Comparison of ENCODE assay signal across 21 cellular contexts in genomic region chr5:31280210-31280609, GRCh38.
A peak's percentile ranks its signal among the peaks of the same experiment; 100 is the strongest.
DNase-seq lines count a peak whose midpoint lies in the region; ATAC-seq, FAIRE-seq and TF ChIP-seq lines count a peak whose summit lies in the region.
"Had no signal": no experiment of that assay in that cellular context is flagged by ENCODE, and none has a peak within 500 bp of the region (broad histone marks: within the 10 kb centered on the region; RNA-seq: fewer than 3 reads in every experiment).

No MANE protein-coding gene starts in this region.

- H3K4me3 Mint-ChIP-seq in GM23338 (no peak overlapping the region), astrocyte (ENCODE audit: unreplicated experiment) (no peak overlapping the region), progenitor cell of endocrine pancreas (ENCODE audit: low read depth) (no peak overlapping the region)
- H3K4me3 Mint-ChIP-seq: CD4-positive, CD25-positive, alpha-beta regulatory T cell; HFFc6 had no signal

- H4K20me1 ChIP-seq in GM23338 (replicated peaks; ENCODE audit: insufficient read depth) (no peaks in the 10 kb centered on the region), astrocyte (ENCODE audit: insufficient read depth, low read length) (peaks cover 35% of the 10 kb centered on the region)

- FAIRE-seq in astrocyte (lab: Jason Lieb, UNC) = no peak
- FAIRE-seq: GM12892, GM19239 had no signal

- H3K9ac ChIP-seq in astrocyte (ENCODE audit: low read length) = no peak overlapping the region
- H3K9ac ChIP-seq: GM23248 had no signal

- DNase-seq in GM23338 (ENCODE audit: low spot score) (no peak), astrocyte (ENCODE audit: low read depth) (peak; percentile 67), fibroblast of the aortic adventitia (ENCODE audit: low read depth) (peak; percentile 30), progenitor cell of endocrine pancreas (ENCODE audit: low spot score, unreplicated experiment) (no peak), posterior cingulate gyrus (no peak), DMS 273 (lab: John Stamatoyannopoulos, UW; ENCODE audit: unreplicated experiment) (no peak)
- DNase-seq in central memory CD4-positive, alpha-beta T cell = no peak
- DNase-seq: CD4-positive, CD25-positive, alpha-beta regulatory T cell; DND-41; GDM1; GM23248; HFFc6; Kasumi-1; NCI-H1436; NCI-H2081 treated with DMSO at 0.1 percent for 48 hours; NCI-H2227 treated with DMSO at 0.1 percent for 48 hours; NCI-H526 treated with DMSO at 0.1 percent for 48 hours; SJCRH30 had no signal

- 0 out of 2 replicates have a peak, but pooled peaks cover 10% of the 10 kb centered on the region for H3K9me2 ChIP-seq in GM23338 (ENCODE audit: insufficient read depth)

- H3K79me2 ChIP-seq in GM23338 (replicated peaks; ENCODE audit: insufficient read depth) = no peaks in the 10 kb centered on the region
- peaks cover 18% of the 10 kb centered on the region for H3K79me2 ChIP-seq in astrocyte (ENCODE audit: insufficient read depth, low read length)

- H3K36me3 ChIP-seq in GM23338 (ENCODE audit: insufficient read depth) (no peaks in the 10 kb centered on the region), astrocyte (ENCODE audit: insufficient read depth, low read length) (no peaks in the 10 kb centered on the region)
- H3K36me3 ChIP-seq: SJCRH30 had no signal

- no peaks in the 10 kb centered on the region for H3F3A ChIP-seq in GM23338 (replicated peaks; ENCODE audit: low read depth)

- H3K27me3 Mint-ChIP-seq in GM23338 (ENCODE audit: insufficient read depth, low read depth, poor library complexity) (no peaks in the 10 kb centered on the region), astrocyte (ENCODE audit: low read depth, unreplicated experiment) (no peaks in the 10 kb centered on the region), progenitor cell of endocrine pancreas (no peaks in the 10 kb centered on the region)
- H3K27me3 Mint-ChIP-seq: CD4-positive, CD25-positive, alpha-beta regulatory T cell had no signal

- H3K9me3 ChIP-seq in astrocyte (ENCODE audit: insufficient read depth, low read depth, low read length) = no peaks in the 10 kb centered on the region
- H3K9me3 ChIP-seq: SJCRH30 had no signal

- H3K36me3 Mint-ChIP-seq in GM23338 (ENCODE audit: low read depth) = no peaks in the 10 kb centered on the region; the same call in 2 of the 3 replicates
- H3K36me3 Mint-ChIP-seq in astrocyte (ENCODE audit: low read depth, unreplicated experiment) = peaks cover 7% of the 10 kb centered on the region
- peaks cover 18% of the 10 kb centered on the region for H3K36me3 Mint-ChIP-seq in progenitor cell of endocrine pancreas (ENCODE audit: insufficient read depth)
- H3K36me3 Mint-ChIP-seq: CD4-positive, CD25-positive, alpha-beta regulatory T cell had no signal

- H3K4me2 ChIP-seq in GM23338 = no peak overlapping the region; the same call in 1 of the 2 replicates
- no peak overlapping the region for H3K4me2 ChIP-seq in astrocyte (ENCODE audit: low read length)

- no peak overlapping the region for H3K27ac Mint-ChIP-seq in GM23338
- no peak overlapping the region for H3K27ac Mint-ChIP-seq in astrocyte (ENCODE audit: unreplicated experiment)
- peak overlapping the region; percentile 42 for H3K27ac Mint-ChIP-seq in progenitor cell of endocrine pancreas
- H3K27ac Mint-ChIP-seq: CD4-positive, CD25-positive, alpha-beta regulatory T cell; HFFc6 had no signal

- no peak overlapping the region for H3K4me3 ChIP-seq in GM23338
- H3K4me3 ChIP-seq in astrocyte (ENCODE audit: insufficient read depth, low read depth, low read length) = no peak overlapping the region
- no peak overlapping the region for H3K4me3 ChIP-seq in fibroblast of the aortic adventitia (ENCODE audit: low read depth, low read length)
- H3K4me3 ChIP-seq: GM23248, SJCRH30 had no signal

- H3K4me1 ChIP-seq in GM23338 (ENCODE audit: insufficient read depth) (peaks cover 13% of the 10 kb centered on the region; the same call in 1 of the 2 replicates), astrocyte (ENCODE audit: insufficient read depth, low read length) (no peaks in the 10 kb centered on the region)
- H3K4me1 ChIP-seq: SJCRH30 had no signal

- TF ChIP-seq CTCF in GM23338 (conservative IDR thresholded peaks at IDR 0.05; ENCODE audit: low read depth in 2 of 2) (no peak), astrocyte (IDR thresholded peaks at IDR 0.05; ENCODE audit: insufficient read depth, low read depth, low read length) (no peak), fibroblast of the aortic adventitia (IDR thresholded peaks at IDR 0.05; ENCODE audit: insufficient read depth, low read length) (no peak), progenitor cell of endocrine pancreas (IDR thresholded peaks at IDR 0.05; ENCODE audit: unreplicated experiment) (no peak)

- ATAC-seq in GM23338 = no peak

- H3K27ac ChIP-seq in GM23338 (ENCODE audit: low read depth) = 0 out of 2 replicates have a peak overlapping the region, but pooled peaks have one; percentile 42
- H3K27ac ChIP-seq in astrocyte (ENCODE audit: low read depth, low read length) = no peak overlapping the region
- H3K27ac ChIP-seq: GM23248, RWPE1, SJCRH30 had no signal

- peaks cover 14% of the 10 kb centered on the region for H3K4me1 Mint-ChIP-seq in GM23338
- H3K4me1 Mint-ChIP-seq in astrocyte (ENCODE audit: low read depth, unreplicated experiment) = peaks cover 8% of the 10 kb centered on the region
- peaks cover 3% of the 10 kb centered on the region for H3K4me1 Mint-ChIP-seq in progenitor cell of endocrine pancreas (ENCODE audit: low read depth)
- H3K4me1 Mint-ChIP-seq: CD4-positive, CD25-positive, alpha-beta regulatory T cell had no signal

- H3K27me3 ChIP-seq in GM23338 (ENCODE audit: insufficient read depth) (no peaks in the 10 kb centered on the region), astrocyte (ENCODE audit: insufficient read depth, low read length) (no peaks in the 10 kb centered on the region)

- H2AFZ ChIP-seq in GM23338 = peak overlapping the region; percentile 86; the same call in 1 of the 2 replicates
- no peak overlapping the region for H2AFZ ChIP-seq in astrocyte (ENCODE audit: low read depth, low read length)
- H2AFZ ChIP-seq: GM23248 had no signal

- intact Hi-C loops in posterior cingulate gyrus (cut with DNase I) = no loop called here

- H3K9me3 Mint-ChIP-seq in GM23338 = no peaks in the 10 kb centered on the region; the same call in 2 of the 3 replicates
- no peaks in the 10 kb centered on the region for H3K9me3 Mint-ChIP-seq in astrocyte (ENCODE audit: unreplicated experiment)
- no peaks in the 10 kb centered on the region for H3K9me3 Mint-ChIP-seq in progenitor cell of endocrine pancreas (ENCODE audit: low read depth)
- H3K9me3 Mint-ChIP-seq: HFFc6 had no signal

TF ChIP-seq in GM23338, 12 proteins besides CTCF, POLR2A, EP300 and RAD21 (continues in another document):
- TF ChIP-seq EZH2 (IDR thresholded peaks at IDR 0.05; ENCODE audit: low read depth, unreplicated experiment) (no peak), POLR2AphosphoS5 (IDR thresholded peaks at IDR 0.05; ENCODE audit: low read depth) (no peak), NANOG (IDR thresholded peaks at IDR 0.05; ENCODE audit: borderline replicate concordance) (no peak), STAT1 (IDR thresholded peaks at IDR 0.05; ENCODE audit: unreplicated experiment) (no peak), JUNB (IDR thresholded peaks at IDR 0.05; ENCODE audit: unreplicated experiment) (no peak), EZH2phosphoT487 (IDR thresholded peaks at IDR 0.05; ENCODE audit: unreplicated experiment) (no peak)
- TF ChIP-seq, protein P1, sequence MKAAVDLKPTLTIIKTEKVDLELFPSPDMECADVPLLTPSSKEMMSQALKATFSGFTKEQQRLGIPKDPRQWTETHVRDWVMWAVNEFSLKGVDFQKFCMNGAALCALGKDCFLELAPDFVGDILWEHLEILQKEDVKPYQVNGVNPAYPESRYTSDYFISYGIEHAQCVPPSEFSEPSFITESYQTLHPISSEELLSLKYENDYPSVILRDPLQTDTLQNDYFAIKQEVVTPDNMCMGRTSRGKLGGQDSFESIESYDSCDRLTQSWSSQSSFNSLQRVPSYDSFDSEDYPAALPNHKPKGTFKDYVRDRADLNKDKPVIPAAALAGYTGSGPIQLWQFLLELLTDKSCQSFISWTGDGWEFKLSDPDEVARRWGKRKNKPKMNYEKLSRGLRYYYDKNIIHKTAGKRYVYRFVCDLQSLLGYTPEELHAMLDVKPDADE (IDR thresholded peaks at IDR 0.05) = no peak
- TF ChIP-seq, protein P2, sequence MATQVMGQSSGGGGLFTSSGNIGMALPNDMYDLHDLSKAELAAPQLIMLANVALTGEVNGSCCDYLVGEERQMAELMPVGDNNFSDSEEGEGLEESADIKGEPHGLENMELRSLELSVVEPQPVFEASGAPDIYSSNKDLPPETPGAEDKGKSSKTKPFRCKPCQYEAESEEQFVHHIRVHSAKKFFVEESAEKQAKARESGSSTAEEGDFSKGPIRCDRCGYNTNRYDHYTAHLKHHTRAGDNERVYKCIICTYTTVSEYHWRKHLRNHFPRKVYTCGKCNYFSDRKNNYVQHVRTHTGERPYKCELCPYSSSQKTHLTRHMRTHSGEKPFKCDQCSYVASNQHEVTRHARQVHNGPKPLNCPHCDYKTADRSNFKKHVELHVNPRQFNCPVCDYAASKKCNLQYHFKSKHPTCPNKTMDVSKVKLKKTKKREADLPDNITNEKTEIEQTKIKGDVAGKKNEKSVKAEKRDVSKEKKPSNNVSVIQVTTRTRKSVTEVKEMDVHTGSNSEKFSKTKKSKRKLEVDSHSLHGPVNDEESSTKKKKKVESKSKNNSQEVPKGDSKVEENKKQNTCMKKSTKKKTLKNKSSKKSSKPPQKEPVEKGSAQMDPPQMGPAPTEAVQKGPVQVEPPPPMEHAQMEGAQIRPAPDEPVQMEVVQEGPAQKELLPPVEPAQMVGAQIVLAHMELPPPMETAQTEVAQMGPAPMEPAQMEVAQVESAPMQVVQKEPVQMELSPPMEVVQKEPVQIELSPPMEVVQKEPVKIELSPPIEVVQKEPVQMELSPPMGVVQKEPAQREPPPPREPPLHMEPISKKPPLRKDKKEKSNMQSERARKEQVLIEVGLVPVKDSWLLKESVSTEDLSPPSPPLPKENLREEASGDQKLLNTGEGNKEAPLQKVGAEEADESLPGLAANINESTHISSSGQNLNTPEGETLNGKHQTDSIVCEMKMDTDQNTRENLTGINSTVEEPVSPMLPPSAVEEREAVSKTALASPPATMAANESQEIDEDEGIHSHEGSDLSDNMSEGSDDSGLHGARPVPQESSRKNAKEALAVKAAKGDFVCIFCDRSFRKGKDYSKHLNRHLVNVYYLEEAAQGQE (IDR thresholded peaks at IDR 0.05; ENCODE audit: unreplicated experiment) = no peak

Comparison
In these comparisons a context has a peak if more than half of its experiments do, and no peak if none do; other contexts are left out.
1. DNase-seq: peak in astrocyte (single experiment) and fibroblast of the aortic adventitia (single experiment); none in GM23338 (single experiment), progenitor cell of endocrine pancreas (single experiment), posterior cingulate gyrus (0 of 10), central memory CD4-positive, alpha-beta T cell (single experiment) and DMS 273 (single experiment).